Comparison of ENCODE assay signal across 1 cellular context in genomic region chr16:2223375-2224182, GRCh38.
TF ChIP-seq lines count a peak whose summit lies in the region.

A gene with protein sequence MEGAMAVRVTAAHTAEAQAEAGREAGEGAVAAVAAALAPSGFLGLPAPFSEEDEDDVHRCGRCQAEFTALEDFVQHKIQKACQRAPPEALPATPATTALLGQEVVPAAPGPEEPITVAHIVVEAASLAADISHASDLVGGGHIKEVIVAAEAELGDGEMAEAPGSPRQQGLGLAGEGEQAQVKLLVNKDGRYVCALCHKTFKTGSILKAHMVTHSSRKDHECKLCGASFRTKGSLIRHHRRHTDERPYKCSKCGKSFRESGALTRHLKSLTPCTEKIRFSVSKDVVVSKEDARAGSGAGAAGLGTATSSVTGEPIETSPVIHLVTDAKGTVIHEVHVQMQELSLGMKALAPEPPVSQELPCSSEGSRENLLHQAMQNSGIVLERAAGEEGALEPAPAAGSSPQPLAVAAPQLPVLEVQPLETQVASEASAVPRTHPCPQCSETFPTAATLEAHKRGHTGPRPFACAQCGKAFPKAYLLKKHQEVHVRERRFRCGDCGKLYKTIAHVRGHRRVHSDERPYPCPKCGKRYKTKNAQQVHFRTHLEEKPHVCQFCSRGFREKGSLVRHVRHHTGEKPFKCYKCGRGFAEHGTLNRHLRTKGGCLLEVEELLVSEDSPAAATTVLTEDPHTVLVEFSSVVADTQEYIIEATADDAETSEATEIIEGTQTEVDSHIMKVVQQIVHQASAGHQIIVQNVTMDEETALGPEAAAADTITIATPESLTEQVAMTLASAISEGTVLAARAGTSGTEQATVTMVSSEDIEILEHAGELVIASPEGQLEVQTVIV (plus strand): TSS chr16:2223591. CDS start chr16:2223614, 23 bp downstream.

TF ChIP-seq in K562, 482 proteins besides CTCF, POLR2A, EP300 and RAD21 (continued from another document and continues in another):
- no peak for TF ChIP-seq RERE (CRISPR knock-in tag; IDR thresholded peaks at IDR 0.05; ENCODE audit: borderline replicate concordance)
- TF ChIP-seq PKNOX1 (IDR thresholded peaks at IDR 0.05) = peak; percentile 99
- peak; percentile 97 for TF ChIP-seq MXI1 (IDR thresholded peaks at IDR 0.05; ENCODE audit: low read depth, low read length)
- TF ChIP-seq NCOA4 (IDR thresholded peaks at IDR 0.05; ENCODE audit: partially characterized antibody) = no peak
- TF ChIP-seq, protein P1, sequence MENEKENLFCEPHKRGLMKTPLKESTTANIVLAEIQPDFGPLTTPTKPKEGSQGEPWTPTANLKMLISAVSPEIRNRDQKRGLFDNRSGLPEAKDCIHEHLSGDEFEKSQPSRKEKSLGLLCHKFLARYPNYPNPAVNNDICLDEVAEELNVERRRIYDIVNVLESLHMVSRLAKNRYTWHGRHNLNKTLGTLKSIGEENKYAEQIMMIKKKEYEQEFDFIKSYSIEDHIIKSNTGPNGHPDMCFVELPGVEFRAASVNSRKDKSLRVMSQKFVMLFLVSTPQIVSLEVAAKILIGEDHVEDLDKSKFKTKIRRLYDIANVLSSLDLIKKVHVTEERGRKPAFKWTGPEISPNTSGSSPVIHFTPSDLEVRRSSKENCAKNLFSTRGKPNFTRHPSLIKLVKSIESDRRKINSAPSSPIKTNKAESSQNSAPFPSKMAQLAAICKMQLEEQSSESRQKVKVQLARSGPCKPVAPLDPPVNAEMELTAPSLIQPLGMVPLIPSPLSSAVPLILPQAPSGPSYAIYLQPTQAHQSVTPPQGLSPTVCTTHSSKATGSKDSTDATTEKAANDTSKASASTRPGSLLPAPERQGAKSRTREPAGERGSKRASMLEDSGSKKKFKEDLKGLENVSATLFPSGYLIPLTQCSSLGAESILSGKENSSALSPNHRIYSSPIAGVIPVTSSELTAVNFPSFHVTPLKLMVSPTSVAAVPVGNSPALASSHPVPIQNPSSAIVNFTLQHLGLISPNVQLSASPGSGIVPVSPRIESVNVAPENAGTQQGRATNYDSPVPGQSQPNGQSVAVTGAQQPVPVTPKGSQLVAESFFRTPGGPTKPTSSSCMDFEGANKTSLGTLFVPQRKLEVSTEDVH (IDR thresholded peaks at IDR 0.05; ENCODE audit: low read depth, partially characterized antibody) = peak; percentile 66
- no peak for TF ChIP-seq MEF2D (tag; conservative IDR thresholded peaks at IDR 0.05; ENCODE audit: low read depth)
- peak; percentile 20; the same call in 1 of the 2 replicates for TF ChIP-seq MAFK (IDR thresholded peaks at IDR 0.05; ENCODE audit: low read length)
- TF ChIP-seq, protein P2, sequence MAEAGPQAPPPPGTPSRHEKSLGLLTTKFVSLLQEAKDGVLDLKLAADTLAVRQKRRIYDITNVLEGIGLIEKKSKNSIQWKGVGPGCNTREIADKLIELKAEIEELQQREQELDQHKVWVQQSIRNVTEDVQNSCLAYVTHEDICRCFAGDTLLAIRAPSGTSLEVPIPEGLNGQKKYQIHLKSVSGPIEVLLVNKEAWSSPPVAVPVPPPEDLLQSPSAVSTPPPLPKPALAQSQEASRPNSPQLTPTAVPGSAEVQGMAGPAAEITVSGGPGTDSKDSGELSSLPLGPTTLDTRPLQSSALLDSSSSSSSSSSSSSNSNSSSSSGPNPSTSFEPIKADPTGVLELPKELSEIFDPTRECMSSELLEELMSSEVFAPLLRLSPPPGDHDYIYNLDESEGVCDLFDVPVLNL (CRISPR knock-in tag; IDR thresholded peaks at IDR 0.05; ENCODE audit: low read depth) = 0 out of 2 replicates have a peak, but pooled peaks have one; percentile 51
- TF ChIP-seq PURB (CRISPR knock-in tag; IDR thresholded peaks at IDR 0.05; ENCODE audit: low read depth) = no peak
- peak; percentile 89 for TF ChIP-seq CXXC5 (CRISPR knock-in tag; IDR thresholded peaks at IDR 0.05)
- no peak for TF ChIP-seq NCOA2 (IDR thresholded peaks at IDR 0.05; ENCODE audit: partially characterized antibody in 2 of 2)
- 0 out of 2 replicates have a peak, but pooled peaks have one; percentile 3 for TF ChIP-seq SMC3 (conservative IDR thresholded peaks at IDR 0.05; ENCODE audit: insufficient read depth, low read depth, low read length)
- TF ChIP-seq GABPB1 (CRISPR knock-in tag; IDR thresholded peaks at IDR 0.05) = peak; percentile 73; the same call in 1 of the 2 replicates
- peak; percentile 98 for TF ChIP-seq CTBP1 (IDR thresholded peaks at IDR 0.05; ENCODE audit: borderline replicate concordance)
- TF ChIP-seq NFXL1 (CRISPR knock-in tag; IDR thresholded peaks at IDR 0.05) = no peak
- TF ChIP-seq CREB1 (IDR thresholded peaks at IDR 0.05) = peak; percentile 96
- peak; percentile 98 for TF ChIP-seq CREB1 (CRISPR knock-in tag; IDR thresholded peaks at IDR 0.05)
- no peak for TF ChIP-seq MCM5 (IDR thresholded peaks at IDR 0.05; ENCODE audit: low read depth)
- peak; percentile 99 for TF ChIP-seq BMI1 (IDR thresholded peaks at IDR 0.05; ENCODE audit: low read length)
- TF ChIP-seq MCM7 (IDR thresholded peaks at IDR 0.05) = no peak
- TF ChIP-seq SP1 (CRISPR knock-in tag; IDR thresholded peaks at IDR 0.05) = peak; percentile 98
- no peak for TF ChIP-seq MLLT1 (IDR thresholded peaks at IDR 0.05)
- TF ChIP-seq, protein P3, sequence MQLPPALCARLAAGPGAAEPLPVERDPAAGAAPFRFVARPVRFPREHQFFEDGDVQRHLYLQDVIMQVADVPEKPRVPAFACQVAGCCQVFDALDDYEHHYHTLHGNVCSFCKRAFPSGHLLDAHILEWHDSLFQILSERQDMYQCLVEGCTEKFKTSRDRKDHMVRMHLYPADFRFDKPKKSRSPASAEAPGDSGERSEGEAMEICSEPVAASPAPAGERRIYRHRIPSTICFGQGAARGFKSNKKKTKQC (CRISPR knock-in tag; IDR thresholded peaks at IDR 0.05) = 0 out of 2 replicates have a peak, but pooled peaks have one; percentile 51
- no peak for TF ChIP-seq NFIX (CRISPR knock-in tag; IDR thresholded peaks at IDR 0.05; ENCODE audit: low read depth)
- TF ChIP-seq RBFOX2 (IDR thresholded peaks at IDR 0.05; ENCODE audit: low read depth, low read length) = peak; percentile 95
- no peak for TF ChIP-seq MIER1 (IDR thresholded peaks at IDR 0.05; ENCODE audit: low read depth)
- TF ChIP-seq UBTF (IDR thresholded peaks at IDR 0.05; ENCODE audit: borderline replicate concordance in 1 of 2, low read depth in 2 of 2, low read length in 2 of 2) = peak; percentile 63 to 80; a peak in 3 of 4 replicates
- peak; percentile 85 for TF ChIP-seq HNRNPL (IDR thresholded peaks at IDR 0.05; ENCODE audit: low read depth, low read length)
- no peak for TF ChIP-seq DPF2 (IDR thresholded peaks at IDR 0.05)
- TF ChIP-seq POLR2G (IDR thresholded peaks at IDR 0.05; ENCODE audit: low read depth, low read length) = peak; percentile 97
- no peak for TF ChIP-seq DACH1 (IDR thresholded peaks at IDR 0.05; ENCODE audit: partially characterized antibody)
- TF ChIP-seq JUND (IDR thresholded peaks at IDR 0.05; ENCODE audit: borderline replicate concordance, low read depth, low read length) = peak; percentile 69
- TF ChIP-seq JUND (tag; IDR thresholded peaks at IDR 0.05; ENCODE audit: borderline replicate concordance, low read depth, low read length) = no peak
- TF ChIP-seq ZBTB17 (CRISPR knock-in tag; IDR thresholded peaks at IDR 0.05) = peak; percentile 12; the same call in 1 of the 2 replicates
- TF ChIP-seq SAP30 (IDR thresholded peaks at IDR 0.05; ENCODE audit: borderline replicate concordance, insufficient read depth, low read depth, low read length, poor library complexity, severe bottlenecking) = peak; percentile 89
- no peak for TF ChIP-seq SLC30A9 (CRISPR knock-in tag; IDR thresholded peaks at IDR 0.05)
- TF ChIP-seq ID3 (CRISPR knock-in tag; IDR thresholded peaks at IDR 0.05) = no peak
- no peak for TF ChIP-seq ID3 (tag; IDR thresholded peaks at IDR 0.05)
- TF ChIP-seq SMARCB1 (IDR thresholded peaks at IDR 0.05; ENCODE audit: insufficient read length, low read depth) = no peak
- TF ChIP-seq BRF2 (IDR thresholded peaks at IDR 0.05; ENCODE audit: borderline replicate concordance, insufficient read depth, insufficient read length) = no peak
- no peak for TF ChIP-seq KLF16 (IDR thresholded peaks at IDR 0.05)
- TF ChIP-seq SIN3A (IDR thresholded peaks at IDR 0.05; ENCODE audit: borderline replicate concordance in 2 of 2, control insufficient read depth in 1 of 2, low read depth in 2 of 2, low read length in 2 of 2) = peak in 1 of 2 experiments; percentile 77; a peak in 2 of 4 replicates
